ENCODE assay signal across 9 cellular contexts in the genomic region with DNA sequence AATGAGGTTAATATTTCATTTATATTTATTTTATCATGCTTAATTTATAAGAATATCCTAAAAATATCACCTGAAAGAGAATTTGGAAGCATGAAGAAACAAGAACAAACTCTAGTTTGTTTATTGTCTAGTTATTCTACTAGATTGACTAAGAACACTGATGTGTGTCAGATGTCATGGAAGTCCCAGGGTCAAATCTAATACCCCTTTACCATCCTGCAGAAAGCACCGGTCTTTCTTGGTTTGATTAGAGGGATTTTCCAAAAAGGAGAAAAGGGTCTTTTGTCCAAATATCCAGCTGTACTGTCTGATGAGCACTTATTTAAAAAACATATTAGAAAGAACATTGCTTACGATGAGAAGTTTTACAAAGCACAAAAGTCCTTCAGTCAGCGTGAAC. TPM values are rescaled to one million over a fixed set of nuclear protein-coding genes. Genes with fewer than 3 reads are reported as not detected.
"Had no signal": no experiment of that assay in that cellular context is flagged by ENCODE, and none has a peak within 500 bp of the region (broad histone marks: within the 10 kb centered on the region; RNA-seq: fewer than 3 reads in every experiment).

No MANE protein-coding gene starts in this region.

- DNase-seq: IMR-90, KBM-7, KG1 had no signal

- FAIRE-seq: HepG2, HTR-8/SVneo had no signal

- H3K9ac ChIP-seq: KMS-11 had no signal

- H3K4me2 ChIP-seq: KMS-11 had no signal

- ATAC-seq: HepG2 had no signal

- H3K27ac ChIP-seq: HL-60, KMS-11 had no signal

RNA-seq across cellular contexts. Expression of gene CR2, which starts 20.7 kb away (rescaled TPM):
- total RNA-seq: HepG2, HT-29, HT1080, IMR-90 had no signal
- polyA plus RNA-seq: HepG2, IMR-90 had no signal
